30 cellular contexts compared by ENCODE assay signal in genomic region chr12:10115311-10115710, GRCh38. TPM values are rescaled to one million over a fixed set of nuclear protein-coding genes. Genes with fewer than 3 reads are reported as not detected.
"Had no signal": no experiment of that assay in that cellular context is flagged by ENCODE, and none has a peak within 500 bp of the region (broad histone marks: within the 10 kb centered on the region; RNA-seq: fewer than 3 reads in every experiment).

No MANE protein-coding gene starts in this region.

- H3K36me3 ChIP-seq: lower lobe of right lung, right atrium auricular region, right lobe of liver, thyroid gland, transverse colon, upper lobe of right lung had no signal

- H3K36me3 Mint-ChIP-seq: immature natural killer cell; naive thymus-derived CD8-positive, alpha-beta T cell; stimulated activated memory B cell treated with anti-CD40 and anti-IgM and Interleukin-4, amounts not matched to agents 10 μg/mL and 1 μg/mL and 100 μg/mL, for 72 hours had no signal

- H3K27ac ChIP-seq: left lung, lower lobe of right lung, parathyroid adenoma, right atrium auricular region, right lobe of liver, thyroid gland, transverse colon, upper lobe of right lung had no signal

- H3K4me3 Mint-ChIP-seq: immature natural killer cell; naive thymus-derived CD8-positive, alpha-beta T cell; nephron; neural crest cell; stimulated activated memory B cell treated with anti-CD40 and anti-IgM and Interleukin-4, amounts not matched to agents 10 μg/mL and 1 μg/mL and 100 μg/mL, for 72 hours; stimulated activated naive CD8-positive, alpha-beta T cell treated with anti-CD3 and anti-CD28 coated beads, Interleukin-15, amount 100 ng/mL, for 72 hours had no signal

- H3K9me3 Mint-ChIP-seq: neural crest cell had no signal

- H3K27ac Mint-ChIP-seq: immature natural killer cell; nephron; stimulated activated memory B cell treated with anti-CD40 and anti-IgM and Interleukin-4, amounts not matched to agents 10 μg/mL and 1 μg/mL and 100 μg/mL, for 72 hours; stimulated activated naive CD8-positive, alpha-beta T cell treated with anti-CD3 and anti-CD28 coated beads, Interleukin-15, amount 100 ng/mL, for 72 hours had no signal

- H3K4me1 Mint-ChIP-seq: immature natural killer cell; naive thymus-derived CD8-positive, alpha-beta T cell; nephron; neural crest cell; stimulated activated memory B cell treated with anti-CD40 and anti-IgM and Interleukin-4, amounts not matched to agents 10 μg/mL and 1 μg/mL and 100 μg/mL, for 72 hours; stimulated activated naive CD8-positive, alpha-beta T cell treated with anti-CD3 and anti-CD28 coated beads, Interleukin-15, amount 100 ng/mL, for 72 hours had no signal

- ATAC-seq: left colon; left lung; lower lobe of right lung; naive thymus-derived CD8-positive, alpha-beta T cell; right lobe of liver; stimulated activated memory B cell treated with anti-CD40 and anti-IgM and Interleukin-4, amounts not matched to agents 10 μg/mL and 1 μg/mL and 100 μg/mL, for 72 hours; stimulated activated naive CD8-positive, alpha-beta T cell treated with anti-CD3 and anti-CD28 coated beads, Interleukin-15, amount 100 ng/mL, for 72 hours; upper lobe of right lung had no signal

- H3K4me1 ChIP-seq: lower lobe of right lung, parathyroid adenoma, right atrium auricular region, thyroid gland, transverse colon, upper lobe of right lung had no signal

- H3K27me3 Mint-ChIP-seq: naive thymus-derived CD8-positive, alpha-beta T cell; stimulated activated naive CD8-positive, alpha-beta T cell treated with anti-CD3 and anti-CD28 coated beads, Interleukin-15, amount 100 ng/mL, for 72 hours had no signal

- H3K27me3 ChIP-seq: left lung, right atrium auricular region, right lobe of liver, thyroid gland, transverse colon, upper lobe of right lung had no signal

- DNase-seq: hypothalamus; immature natural killer cell; left colon; left lung; lower lobe of right lung; mammary epithelial cell; mesenchymal stem cell; naive thymus-derived CD8-positive, alpha-beta T cell; occipital lobe; right lobe of liver; stimulated activated CD4-positive, alpha-beta T cell treated with anti-CD3 and anti-CD28 coated beads, Interleukin-1b, Interleukin-23, amount 100 ng/mL, for 48 hours; stimulated activated CD4-positive, alpha-beta T cell treated with anti-CD3 and anti-CD28 coated beads, Interleukin-2, amount 100 ng/mL, for 48 hours; stimulated activated CD4-positive, alpha-beta T cell treated with anti-CD3 and anti-CD28 coated beads, Interleukin-4, amount 100 ng/mL, for 4 hours; stimulated activated CD8-positive, alpha-beta memory T cell treated with anti-CD3 and anti-CD28 coated beads, Interleukin-4, amount 100 ng/mL, for 48 hours; stimulated activated naive CD4-positive, alpha-beta T cell treated with Interleukin-2 at 50 U/mL for 16 hours; stimulated activated naive CD8-positive, alpha-beta T cell treated with anti-CD3 and anti-CD28 coated beads, Interleukin-15, amount 100 ng/mL, for 72 hours; substantia nigra; thyroid gland; transverse colon; upper lobe of right lung had no signal

- H3K4me3 ChIP-seq: left lung, lower lobe of right lung, right atrium auricular region, right lobe of liver, smooth muscle cell, thyroid gland, transverse colon, upper lobe of right lung had no signal

- H3K9me3 ChIP-seq: lower lobe of right lung, right atrium auricular region, right lobe of liver, thyroid gland, transverse colon, upper lobe of right lung had no signal

RNA-seq across cellular contexts. Expression of gene CLEC7A, which starts 14.7 kb away (rescaled TPM):
- total RNA-seq: mammary epithelial cell; naive thymus-derived CD8-positive, alpha-beta T cell; neural crest cell; osteocyte had no signal
- polyA plus RNA-seq: smooth muscle cell had no signal

RNA-seq across cellular contexts. Expression of gene CLEC1A, which starts 16.5 kb away (rescaled TPM):
- total RNA-seq: mammary epithelial cell; naive thymus-derived CD8-positive, alpha-beta T cell; neural crest cell; osteocyte; renal cortical epithelial cell; smooth muscle cell had no signal
- polyA plus RNA-seq: immature natural killer cell; mammary epithelial cell; naive thymus-derived CD8-positive, alpha-beta T cell; smooth muscle cell had no signal

RNA-seq across cellular contexts. Expression of gene OLR1, which starts 56.6 kb away (rescaled TPM):
- total RNA-seq: left colon; naive thymus-derived CD8-positive, alpha-beta T cell; neural crest cell; osteocyte; pulmonary artery endothelial cell; skeletal muscle tissue had no signal
- polyA plus RNA-seq: immature natural killer cell; naive thymus-derived CD8-positive, alpha-beta T cell had no signal
